ENCODE assay signal across 25 cellular contexts in genomic region chr4:2572076-2572475, GRCh38. TPM values are rescaled to one million over a fixed set of nuclear protein-coding genes. Genes with fewer than 3 reads are reported as not detected.
DNase-seq lines count a peak whose midpoint lies in the region; ATAC-seq and TF ChIP-seq lines count a peak whose summit lies in the region.
"Had no signal": no experiment of that assay in that cellular context is flagged by ENCODE, and none has a peak within 500 bp of the region (broad histone marks: within the 10 kb centered on the region; RNA-seq: fewer than 3 reads in every experiment).

No MANE protein-coding gene starts in this region.

- intact Hi-C loops in CD14-positive monocyte (cut with micrococcal nuclease) (no loop called here), lower lobe of right lung (cut with DNase I) (no loop called here)

- H3K4me1 Mint-ChIP-seq in T-helper 1 cell treated with Interleukin-12 subunit alpha and Interleukin-12 subunit beta and Interleukin-4 antibody, amounts not matched to agents 30 μg/mL and 1 μg/mL, for 36 hours (ENCODE audit: low read depth): peaks cover 41% of the 10 kb centered on the region
- H3K4me1 Mint-ChIP-seq in CD14-positive monocyte: peaks cover 46% of the 10 kb centered on the region
- peaks cover 68% of the 10 kb centered on the region for H3K4me1 Mint-ChIP-seq in activated naive CD8-positive, alpha-beta T cell (ENCODE audit: low read depth)

- H3K4me3 Mint-ChIP-seq in T-helper 1 cell treated with Interleukin-12 subunit alpha and Interleukin-12 subunit beta and Interleukin-4 antibody, amounts not matched to agents 30 μg/mL and 1 μg/mL, for 36 hours: no peak overlapping the region
- no peak overlapping the region for H3K4me3 Mint-ChIP-seq in CD14-positive monocyte
- no peak overlapping the region for H3K4me3 Mint-ChIP-seq in activated naive CD8-positive, alpha-beta T cell

- H3K27ac Mint-ChIP-seq in T-helper 1 cell treated with Interleukin-12 subunit alpha and Interleukin-12 subunit beta and Interleukin-4 antibody, amounts not matched to agents 30 μg/mL and 1 μg/mL, for 36 hours: peak overlapping the region; percentile 46
- H3K27ac Mint-ChIP-seq in CD14-positive monocyte: peak overlapping the region in 5 of 7 donors; percentile 3 to 64 (median 26)
- H3K27ac Mint-ChIP-seq in activated naive CD8-positive, alpha-beta T cell: peak overlapping the region; percentile 68

- H3K4me3 ChIP-seq in lower lobe of right lung: no peak overlapping the region
- H3K4me3 ChIP-seq: esophagus muscularis mucosa, thyroid gland had no signal

- H3K27ac ChIP-seq in lower lobe of right lung: no peak overlapping the region
- H3K27ac ChIP-seq: 22Rv1, foreskin keratinocyte, thyroid gland had no signal

- H3K4me1 ChIP-seq in lower lobe of right lung: peaks cover 38% of the 10 kb centered on the region
- H3K4me1 ChIP-seq: foreskin keratinocyte had no signal

- no peaks in the 10 kb centered on the region for H3K27me3 ChIP-seq in lower lobe of right lung (ENCODE audit: low read depth)
- H3K27me3 ChIP-seq: esophagus muscularis mucosa, foreskin keratinocyte, thyroid gland had no signal

- no peaks in the 10 kb centered on the region for H3K9me3 ChIP-seq in lower lobe of right lung
- H3K9me3 ChIP-seq: esophagus muscularis mucosa, SK-N-SH, thyroid gland had no signal

- in situ Hi-C loops in G401 (cut with HindIII; ENCODE audit: low sequenced_read_pairs): no loop called here

- H3K36me3 ChIP-seq in lower lobe of right lung: no peaks in the 10 kb centered on the region
- H3K36me3 ChIP-seq: esophagus muscularis mucosa, thyroid gland had no signal

- peaks cover 19% of the 10 kb centered on the region for H3K36me3 Mint-ChIP-seq in T-helper 1 cell treated with Interleukin-12 subunit alpha and Interleukin-12 subunit beta and Interleukin-4 antibody, amounts not matched to agents 30 μg/mL and 1 μg/mL, for 36 hours (ENCODE audit: low read depth)
- peaks cover 13 to 28% of the 10 kb centered on the region in 2 donors for H3K36me3 Mint-ChIP-seq in CD14-positive monocyte
- H3K36me3 Mint-ChIP-seq in activated naive CD8-positive, alpha-beta T cell: peaks cover 4% of the 10 kb centered on the region

- H3K27me3 Mint-ChIP-seq in T-helper 1 cell treated with Interleukin-12 subunit alpha and Interleukin-12 subunit beta and Interleukin-4 antibody, amounts not matched to agents 30 μg/mL and 1 μg/mL, for 36 hours (ENCODE audit: low read depth): no peaks in the 10 kb centered on the region
- H3K27me3 Mint-ChIP-seq in CD14-positive monocyte (ENCODE audit: low read depth in 3 of 3): peaks cover 0 to 1% (median 0%) of the 10 kb centered on the region in 3 donors
- H3K27me3 Mint-ChIP-seq in activated naive CD8-positive, alpha-beta T cell: no peaks in the 10 kb centered on the region
- H3K27me3 Mint-ChIP-seq: CD8-positive, alpha-beta memory T cell had no signal

- TF ChIP-seq CTCF in CD14-positive monocyte (IDR thresholded peaks at IDR 0.05): no peak
- TF ChIP-seq CTCF in lower lobe of right lung (IDR thresholded peaks at IDR 0.05): no peak

- no peak for ATAC-seq in lower lobe of right lung
- ATAC-seq: foreskin keratinocyte; HCT116; left cardiac atrium; stimulated activated naive CD8-positive, alpha-beta T cell treated with anti-CD3 and anti-CD28 coated beads, Interleukin-15, Interleukin-2, amounts not matched to agents 100 U/mL and 50 U/mL, for 24 hours had no signal

- no peaks in the 10 kb centered on the region for H3K9me3 Mint-ChIP-seq in T-helper 1 cell treated with Interleukin-12 subunit alpha and Interleukin-12 subunit beta and Interleukin-4 antibody, amounts not matched to agents 30 μg/mL and 1 μg/mL, for 36 hours
- no peaks in the 10 kb centered on the region for H3K9me3 Mint-ChIP-seq in CD14-positive monocyte
- no peaks in the 10 kb centered on the region for H3K9me3 Mint-ChIP-seq in activated naive CD8-positive, alpha-beta T cell (ENCODE audit: low read depth)
- H3K9me3 Mint-ChIP-seq: CD8-positive, alpha-beta memory T cell had no signal

- DNase-seq in T-helper 1 cell (no peak), CD14-positive monocyte (ENCODE audit: low spot score) (no peak), lower lobe of right lung (peak; percentile 24), G401 (ENCODE audit: low spot score) (no peak), COLO829 (ENCODE audit: low spot score) (no peak), dedifferentiated amniotic fluid mesenchymal stem cell (ENCODE audit: extremely low spot score) (no peak)
- DNase-seq: activated CD4-positive, alpha-beta T cell treated with anti-CD3 and anti-CD28 coated beads for 48 hours; amniotic stem cell; CD8-positive, alpha-beta memory T cell; DMS153; foreskin keratinocyte; left cardiac atrium; mammary epithelial cell; NCI-H1092; NCI-H187; NCI-H2171; NCI-H524; SK-N-SH; stimulated activated naive CD8-positive, alpha-beta T cell treated with anti-CD3 and anti-CD28 coated beads, Interleukin-15, Interleukin-2, amounts not matched to agents 100 U/mL and 50 U/mL, for 24 hours; thyroid gland had no signal

RNA-seq across cellular contexts. Expression of gene FAM193A, which starts 35.6 kb away (rescaled TPM):
- under 1 TPM; 0.66 to 0.82 TPM for polyA plus RNA-seq in CD14-positive monocyte
- 26.1 TPM for total RNA-seq in lower lobe of right lung
- 14.5 and 26.2 TPM in 2 replicates for total RNA-seq in G401 (2014; rRNA removed; shearing (Covaris generic))
